In genomic region chr2:128591841-128592822, GRCh38 we compare ENCODE assay signal across 23 cellular contexts.
DNase-seq lines count a peak whose midpoint lies in the region; ATAC-seq and TF ChIP-seq lines count a peak whose summit lies in the region.
"Had no signal": no experiment of that assay in that cellular context is flagged by ENCODE, and none has a peak within 500 bp of the region (broad histone marks: within the 10 kb centered on the region; RNA-seq: fewer than 3 reads in every experiment).

No MANE protein-coding gene starts in this region.

- H4K8ac ChIP-seq in neuronal stem cell (ENCODE audit: low read depth, low read length), result no peak overlapping the region

- DNase-seq in iPS-NIHi7 (ENCODE audit: extremely low spot score) (peak; percentile 65), neuronal stem cell (ENCODE audit: low spot score) (no peak), HCEC 1CT (no peak), NCI-H524 (lab: John Stamatoyannopoulos, UW) (no peak)
- DNase-seq: activated CD4-positive, CD25-positive, alpha-beta regulatory T cell treated with anti-CD3 and anti-CD28 coated beads, Interleukin-2, amount 50 U/mL, for 72 hours; activated T-cell treated with anti-CD3 and anti-CD28 coated beads, Interleukin-2, amount 50 U/mL, for 24 hours; body of pancreas; Calu3; gastrocnemius medialis; hypothalamus; islet precursor cell; MM.1S; NCI-H1436; NCI-H446 treated with DMSO at 0.1 percent for 48 hours; OCI-M1 had no signal

- H4K20me1 ChIP-seq in DOHH2 (ENCODE audit: control insufficient read depth, insufficient read depth, low read depth, low read length), result no peaks in the 10 kb centered on the region
- H4K20me1 ChIP-seq in Loucy (ENCODE audit: insufficient read depth, low read length, poor library complexity, severe bottlenecking), result no peaks in the 10 kb centered on the region

- H3K79me2 ChIP-seq in DOHH2 (ENCODE audit: control insufficient read depth, low read length), result no peaks in the 10 kb centered on the region
- no peaks in the 10 kb centered on the region for H3K79me2 ChIP-seq in Loucy (ENCODE audit: insufficient read depth, low read length)

- H3F3A ChIP-seq in DOHH2 (ENCODE audit: control insufficient read depth, insufficient read depth) (no peaks in the 10 kb centered on the region), Loucy (ENCODE audit: low read depth) (no peaks in the 10 kb centered on the region)

- no peak overlapping the region for H2AFZ ChIP-seq in Loucy (ENCODE audit: low read length)
- H2AFZ ChIP-seq in neuronal stem cell (ENCODE audit: low read length), result no peak overlapping the region

- no peaks in the 10 kb centered on the region for H3K36me3 ChIP-seq in DOHH2 (ENCODE audit: control insufficient read depth, low read length)
- H3K36me3 ChIP-seq in Loucy (ENCODE audit: insufficient read depth, low read length), result no peaks in the 10 kb centered on the region
- no peaks in the 10 kb centered on the region for H3K36me3 ChIP-seq in neuronal stem cell (replicated peaks in 1 of 2; ENCODE audit: control insufficient read depth in 2 of 2, insufficient read depth in 2 of 2, low read length in 2 of 2)
- H3K36me3 ChIP-seq: gastrocnemius medialis, thoracic aorta had no signal

- TF ChIP-seq CTCF in DOHH2 (IDR thresholded peaks at IDR 0.05; ENCODE audit: low read depth, low read length, poor library complexity, severe bottlenecking) (peak; percentile 28), Loucy (conservative IDR thresholded peaks at IDR 0.05; ENCODE audit: low read length) (peak; percentile 63)

- no peak overlapping the region for H3K4ac ChIP-seq in neuronal stem cell (ENCODE audit: low read length)

- no peaks in the 10 kb centered on the region; the same call in 1 of the 2 replicates for H3K27me3 ChIP-seq in DOHH2 (ENCODE audit: control insufficient read depth, low read length)
- H3K27me3 ChIP-seq in Loucy (ENCODE audit: insufficient read depth, low read length, poor library complexity, severe bottlenecking), result no peaks in the 10 kb centered on the region
- H3K27me3 ChIP-seq in neuronal stem cell (ENCODE audit: control insufficient read depth in 3 of 3, insufficient read depth in 3 of 3, low read depth in 1 of 3, low read length in 3 of 3), result no peaks in the 10 kb centered on the region
- H3K27me3 ChIP-seq: body of pancreas, gastrocnemius medialis had no signal

- no CpG with 5 or more reads among the region's 11 CpGs for WGBS in neuronal stem cell (ENCODE audit: extremely low coverage in 2 of 2, insufficient read length in 2 of 2, insufficient replicate concordance in 1 of 2), 2 donors

- no peak overlapping the region for H3K4me3 ChIP-seq in DOHH2 (ENCODE audit: low read length)
- no peak overlapping the region for H3K4me3 ChIP-seq in Loucy (ENCODE audit: low read length, poor library complexity, severe bottlenecking)
- no peak overlapping the region for H3K4me3 ChIP-seq in neuronal stem cell (ENCODE audit: low read length in 2 of 2)
- H3K4me3 ChIP-seq: body of pancreas, gastrocnemius medialis, K562, lung, thoracic aorta had no signal

- H3K4me1 ChIP-seq in DOHH2 (ENCODE audit: control insufficient read depth, low read length) (peaks cover 25% of the 10 kb centered on the region), Loucy (ENCODE audit: insufficient read depth, low read length, poor library complexity, severe bottlenecking) (peaks cover 23% of the 10 kb centered on the region), neuronal stem cell (ENCODE audit: control insufficient read depth in 2 of 2, insufficient read depth in 1 of 2, low read depth in 1 of 2, low read length in 2 of 2) (peaks cover 5 to 9% of the 10 kb centered on the region in 2 donors)
- H3K4me1 ChIP-seq: gastrocnemius medialis had no signal

- H3K79me1 ChIP-seq in neuronal stem cell (ENCODE audit: low read depth, low read length), result peaks cover 4% of the 10 kb centered on the region

- no peak overlapping the region for H2BK5ac ChIP-seq in neuronal stem cell (ENCODE audit: low read length)

- peak overlapping the region; percentile 28 for H2AK5ac ChIP-seq in neuronal stem cell (ENCODE audit: low read depth, low read length)

- H2BK12ac ChIP-seq in neuronal stem cell (ENCODE audit: low read length), result no peak overlapping the region

- ATAC-seq in GM18498 (IDR thresholded peaks at IDR 0.05; ENCODE audit: unreplicated experiment), result no peak
- ATAC-seq in HG02938 (IDR thresholded peaks at IDR 0.05; ENCODE audit: unreplicated experiment), result no peak
- ATAC-seq: body of pancreas; gastrocnemius medialis; K562; stimulated activated effector memory CD8-positive, alpha-beta T cell treated with anti-CD3 and anti-CD28 coated beads, Interleukin-12 subunit alpha, Interleukin-12 subunit beta, amount 100 ng/mL, for 72 hours had no signal

- H3K9me3 ChIP-seq in DOHH2 (ENCODE audit: control insufficient read depth, insufficient read depth, low read length) (no peaks in the 10 kb centered on the region), Loucy (ENCODE audit: insufficient read depth, low read depth, low read length) (no peaks in the 10 kb centered on the region), neuronal stem cell (replicated peaks in 1 of 2; ENCODE audit: control insufficient read depth in 2 of 2, insufficient read depth in 1 of 2, low read depth in 1 of 2, low read length in 2 of 2) (no peaks in the 10 kb centered on the region)
- H3K9me3 ChIP-seq: body of pancreas, gastrocnemius medialis, thoracic aorta had no signal

- H2BK15ac ChIP-seq in neuronal stem cell (ENCODE audit: low read length), result peak overlapping the region; percentile 6

- peak overlapping the region; percentile 26 for H2BK120ac ChIP-seq in neuronal stem cell (ENCODE audit: low read depth, low read length)

- H3K27ac ChIP-seq in DOHH2 (ENCODE audit: low read depth, low read length), result no peak overlapping the region
- H3K27ac ChIP-seq in neuronal stem cell (replicated peaks; ENCODE audit: low read length), result no peak overlapping the region
- H3K27ac ChIP-seq: body of pancreas, gastrocnemius medialis, thoracic aorta had no signal

- no peak overlapping the region for H3K14ac ChIP-seq in neuronal stem cell (ENCODE audit: low read length)

- peak overlapping the region; percentile 20 for H3K18ac ChIP-seq in neuronal stem cell (ENCODE audit: low read length)

- H3K4me2 ChIP-seq in DOHH2 (ENCODE audit: low read length) (no peak overlapping the region), Loucy (ENCODE audit: low read depth, low read length, poor library complexity, severe bottlenecking) (peak overlapping the region; percentile 41), neuronal stem cell (ENCODE audit: insufficient read depth, low read length, poor library complexity, severe bottlenecking) (no peak overlapping the region)

- H3K9me2 ChIP-seq in DOHH2 (replicated peaks; ENCODE audit: control insufficient read depth, low read length) (no peaks in the 10 kb centered on the region), Loucy (replicated peaks; ENCODE audit: low read depth, low read length) (no peaks in the 10 kb centered on the region)

- H4K91ac ChIP-seq in neuronal stem cell (ENCODE audit: low read depth, low read length, poor library complexity), result no peak overlapping the region

- peak overlapping the region; percentile 46 for H3K9ac ChIP-seq in Loucy (ENCODE audit: low read depth, low read length, poor library complexity, severe bottlenecking)
- H3K9ac ChIP-seq in neuronal stem cell (ENCODE audit: low read depth, low read length, poor library complexity), result no peak overlapping the region

- H3K23ac ChIP-seq in neuronal stem cell (ENCODE audit: low read depth, low read length, poor library complexity), result no peak overlapping the region
